ENCODE assay signal across 23 cellular contexts in the genomic region with DNA sequence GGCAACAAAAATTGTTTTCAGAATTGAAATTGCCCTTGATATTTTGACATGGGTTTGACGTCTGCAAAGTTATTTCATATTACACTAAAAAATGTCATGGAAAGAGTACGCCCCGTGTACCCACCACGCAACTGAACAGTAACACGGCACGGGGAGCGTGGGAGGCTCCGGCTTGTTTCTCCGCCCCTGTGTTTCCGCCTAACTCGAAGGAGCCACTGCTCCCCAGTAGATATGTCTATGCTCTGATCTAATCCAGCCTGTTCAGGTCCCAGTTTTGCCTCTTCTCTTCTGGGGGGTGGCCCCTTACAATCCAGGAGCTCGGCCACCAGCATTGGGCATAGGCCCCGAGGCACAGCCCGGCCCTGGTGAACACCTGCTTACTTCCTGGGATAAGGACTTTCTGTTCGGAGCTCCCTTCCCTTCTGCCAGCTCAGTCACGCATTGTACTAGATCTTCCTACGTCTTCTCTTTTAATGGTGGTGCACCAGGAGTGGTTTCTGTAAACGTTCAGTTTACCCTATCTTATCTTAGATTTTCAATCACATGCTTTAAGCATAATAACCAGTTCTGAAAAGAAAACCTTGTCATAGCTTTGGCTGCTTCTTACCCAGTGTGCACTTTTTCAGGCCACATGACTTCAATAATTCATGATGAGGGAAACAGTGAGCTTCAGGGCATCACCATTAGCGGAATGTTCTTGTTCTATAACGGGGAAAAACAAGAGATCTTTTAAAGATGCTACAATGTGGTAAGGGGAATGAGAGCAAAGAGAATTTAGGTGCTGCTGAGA.
"Had no signal": no experiment of that assay in that cellular context is flagged by ENCODE, and none has a peak within 500 bp of the region (broad histone marks: within the 10 kb centered on the region; RNA-seq: fewer than 3 reads in every experiment).

No MANE protein-coding gene starts in this region.

- H3K9me3 ChIP-seq: left lung, ovary, tibial nerve, uterus had no signal

- H3K36me3 ChIP-seq: left lung, neural progenitor cell, ovary, tibial nerve, uterus had no signal

- H3K4me1 ChIP-seq: left lung, tibial nerve, uterus had no signal

- H3K27me3 ChIP-seq: left lung, neural progenitor cell, ovary, tibial nerve, uterus had no signal

- H3K4me3 ChIP-seq: hepatocyte, left lung, lung, neural progenitor cell, ovary, skin epidermis, tibial nerve, uterus had no signal

- H3K4me2 ChIP-seq: hepatocyte, neural progenitor cell had no signal

- H3K4me1 Mint-ChIP-seq: naive B cell; natural killer cell; nephron progenitor cell; neural progenitor cell; stimulated activated naive CD8-positive, alpha-beta T cell treated with anti-CD3 and anti-CD28 coated beads, Interleukin-15, amount 100 ng/mL, for 72 hours had no signal

- H3K79me2 ChIP-seq: hepatocyte had no signal

- H3K4me3 Mint-ChIP-seq: mesothelial cell of epicardium; naive B cell; natural killer cell; nephron progenitor cell; neural progenitor cell; stimulated activated effector memory CD8-positive, alpha-beta T cell treated with anti-CD3 and anti-CD28 coated beads, Interleukin-12 subunit alpha, Interleukin-12 subunit beta, amount 100 ng/mL, for 72 hours; stimulated activated naive CD8-positive, alpha-beta T cell treated with anti-CD3 and anti-CD28 coated beads, Interleukin-15, amount 100 ng/mL, for 72 hours; type B pancreatic cell had no signal

- H3K27ac ChIP-seq: hepatocyte, left lung, neural progenitor cell, ovary, skin epidermis, tibial nerve, uterus had no signal

- DNase-seq: kidney; left colon; left lung; mesendoderm; naive B cell; natural killer cell; nephron progenitor cell; ovary; right cardiac atrium; stimulated activated CD4-positive, alpha-beta T cell treated with anti-CD3 and anti-CD28 coated beads, Interleukin-4, amount 100 ng/mL, for 24 hours; stimulated activated naive CD4-positive, alpha-beta T cell treated with Interleukin-2 at 50 U/mL for 16 hours; stimulated activated naive CD8-positive, alpha-beta T cell treated with anti-CD3 and anti-CD28 coated beads, Interleukin-15, amount 100 ng/mL, for 72 hours; substantia nigra; uterus had no signal

- H3K9ac ChIP-seq: neural progenitor cell had no signal

- H3K9me3 Mint-ChIP-seq: natural killer cell; stimulated activated effector memory CD8-positive, alpha-beta T cell treated with anti-CD3 and anti-CD28 coated beads, Interleukin-12 subunit alpha, Interleukin-12 subunit beta, amount 100 ng/mL, for 72 hours; stimulated activated naive CD8-positive, alpha-beta T cell treated with anti-CD3 and anti-CD28 coated beads, Interleukin-15, amount 100 ng/mL, for 72 hours had no signal

- H3K36me3 Mint-ChIP-seq: mesothelial cell of epicardium; naive B cell; natural killer cell; neural progenitor cell; stimulated activated effector memory CD8-positive, alpha-beta T cell treated with anti-CD3 and anti-CD28 coated beads, Interleukin-12 subunit alpha, Interleukin-12 subunit beta, amount 100 ng/mL, for 72 hours; type B pancreatic cell had no signal

- FAIRE-seq: kidney had no signal

- H3K27me3 Mint-ChIP-seq: progenitor cell of endocrine pancreas had no signal

- H2AFZ ChIP-seq: hepatocyte, neural progenitor cell had no signal

- H3K27ac Mint-ChIP-seq: mesothelial cell of epicardium; naive B cell; natural killer cell; nephron progenitor cell; neural progenitor cell; progenitor cell of endocrine pancreas; stimulated activated effector memory CD8-positive, alpha-beta T cell treated with anti-CD3 and anti-CD28 coated beads, Interleukin-12 subunit alpha, Interleukin-12 subunit beta, amount 100 ng/mL, for 72 hours; stimulated activated naive CD8-positive, alpha-beta T cell treated with anti-CD3 and anti-CD28 coated beads, Interleukin-15, amount 100 ng/mL, for 72 hours; type B pancreatic cell had no signal
